ENCODE assay signal across 1 cellular context in genomic region chr2:121130301-121130850, GRCh38.
TF ChIP-seq lines count a peak whose summit lies in the region.

No MANE protein-coding gene starts in this region.

TF ChIP-seq in SK-N-SH treated with all-trans-retinoic acid at 6 μM for 48 hours, 23 proteins besides CTCF, POLR2A, EP300 and RAD21 (continued from another document):
- TF ChIP-seq TSHZ2 (CRISPR knock-in tag; IDR thresholded peaks at IDR 0.05): no peak
- TF ChIP-seq TCF4 (CRISPR knock-in tag; IDR thresholded peaks at IDR 0.05; ENCODE audit: borderline replicate concordance): no peak
- TF ChIP-seq ZC3H10 (CRISPR knock-in tag; IDR thresholded peaks at IDR 0.05): no peak
- TF ChIP-seq BACH2 (CRISPR knock-in tag; IDR thresholded peaks at IDR 0.05; ENCODE audit: borderline replicate concordance): no peak
